Comparison of ENCODE assay signal across 29 cellular contexts in the genomic region with DNA sequence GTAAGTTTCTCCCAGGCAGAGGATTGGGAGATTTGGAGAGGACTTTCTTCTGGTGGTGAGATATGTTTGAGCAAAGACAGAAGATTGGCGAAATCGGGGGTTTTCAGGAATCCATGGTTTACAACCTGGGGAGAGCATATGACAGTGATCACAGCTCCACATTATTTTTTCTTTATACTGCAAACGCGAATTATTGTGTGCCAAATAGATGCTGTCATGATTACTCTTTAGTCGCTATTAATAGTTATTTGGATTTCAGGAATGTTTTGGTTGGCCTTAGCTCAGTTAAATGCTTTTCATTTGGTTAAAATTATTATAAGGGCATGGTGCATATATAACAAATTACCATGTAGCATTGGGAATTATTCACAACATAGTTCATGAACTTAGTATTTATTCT. TPM values are rescaled to one million over a fixed set of nuclear protein-coding genes. Genes with fewer than 3 reads are reported as not detected.
DNase-seq lines count a peak whose midpoint lies in the region; ATAC-seq, FAIRE-seq and TF ChIP-seq lines count a peak whose summit lies in the region.
"Had no signal": no experiment of that assay in that cellular context is flagged by ENCODE, and none has a peak within 500 bp of the region (broad histone marks: within the 10 kb centered on the region; RNA-seq: fewer than 3 reads in every experiment).

No MANE protein-coding gene starts in this region.

- peaks cover 39% of the 10 kb centered on the region for H3K4me1 Mint-ChIP-seq in nephron

- H3K9me2 ChIP-seq in HCT116 (ENCODE audit: insufficient read depth) = no peaks in the 10 kb centered on the region

- H3K4me3 ChIP-seq in HCT116 (replicated peaks in 1 of 2; ENCODE audit: low read depth in 1 of 2, low read length in 2 of 2) = no peak overlapping the region
- no peak overlapping the region for H3K4me3 ChIP-seq in cardiac fibroblast (replicated peaks in 1 of 2; ENCODE audit: low read depth in 2 of 2, low read length in 2 of 2)
- H3K4me3 ChIP-seq: SK-N-MC, testis had no signal

- no peak overlapping the region for H3K27ac ChIP-seq in HCT116 (ENCODE audit: low read depth, low read length)

- H3K9me3 Mint-ChIP-seq in nephron = no peaks in the 10 kb centered on the region
- H3K9me3 Mint-ChIP-seq: activated CD4-positive, alpha-beta T cell treated with anti-CD3 and anti-CD28 coated beads, Interleukin-2, amount 10 ng/mL, durations not matched to agents 7 days and 5 days; activated T-helper 1 cell treated with anti-CD3 and anti-CD28 coated beads, Interleukin-12 subunit alpha, Interleukin-12 subunit beta, Interleukin-2, Interleukin-4 antibody, amounts not matched to agents 30 ng/mL and 10 ng/mL and 1 ng/mL, durations not matched to agents 14 hours and 24 hours and 36 hours; CD8-positive, alpha-beta memory T cell; memory B cell; T-helper 2 cell treated with Interferon-gamma antibody and Interleukin-4, amounts not matched to agents 5 μg/mL and 100 μg/mL, for 36 hours had no signal

- H3K9ac ChIP-seq in HCT116 (ENCODE audit: low read length) = no peak overlapping the region

- no peak overlapping the region for H3K4me3 Mint-ChIP-seq in nephron
- H3K4me3 Mint-ChIP-seq: activated CD4-positive, alpha-beta T cell treated with anti-CD3 and anti-CD28 coated beads, Interleukin-2, amount 10 ng/mL, durations not matched to agents 7 days and 5 days; activated T-helper 1 cell treated with anti-CD3 and anti-CD28 coated beads, Interleukin-12 subunit alpha, Interleukin-12 subunit beta, Interleukin-2, Interleukin-4 antibody, amounts not matched to agents 30 ng/mL and 10 ng/mL and 1 ng/mL, durations not matched to agents 14 hours and 24 hours and 36 hours; CD8-positive, alpha-beta memory T cell; memory B cell; T-helper 2 cell treated with Interferon-gamma antibody and Interleukin-4, amounts not matched to agents 5 μg/mL and 100 μg/mL, for 36 hours had no signal

- no peaks in the 10 kb centered on the region for H3K36me3 ChIP-seq in HCT116 (ENCODE audit: control insufficient read depth in 1 of 2, insufficient read depth in 2 of 2, low read length in 2 of 2)

- intact Hi-C loops in HCT116 (cut with micrococcal nuclease) = no loop called here

- no peak for DNase-seq in HCT116 (ENCODE audit: low read depth, low spot score)
- peak; percentile 23 to 39 for DNase-seq in cardiac fibroblast (ENCODE audit: low read depth in 2 of 2)
- DNase-seq in stimulated activated CD4-positive, alpha-beta T cell treated with anti-CD3 and anti-CD28 coated beads, Interleukin-2, amount 100 ng/mL, for 48 hours = no peak
- DNase-seq in GM19239 (ENCODE audit: insufficient read length, low spot score) = no peak
- DNase-seq in activated CD8-positive, alpha-beta memory T cell treated with anti-CD3 and anti-CD28 coated beads, Interleukin-2, amount 50 U/mL, for 4 hours = no peak
- DNase-seq: activated CD4-positive, alpha-beta T cell treated with anti-CD3 and anti-CD28 coated beads, Interleukin-2, amount 10 ng/mL, durations not matched to agents 7 days and 5 days; activated naive CD4-positive, alpha-beta T cell treated with anti-CD3 and anti-CD28 coated beads, Interleukin-2, amount 50 U/mL, for 16 hours; AML-193; CD8-positive, alpha-beta memory T cell; central memory CD4-positive, alpha-beta T cell; DMS153; GDM1; H7; NCI-H1092; NCI-H2029; NCI-H2227 treated with DMSO at 0.1 percent for 48 hours; NCI-H748 treated with DMSO at 0.1 percent for 48 hours; RPMI8226; stimulated activated CD4-positive, alpha-beta T cell treated with anti-CD3 and anti-CD28 coated beads, Interleukin-4, amount 100 ng/mL, for 24 hours; stimulated activated naive CD4-positive, alpha-beta T cell; testis had no signal

- H4K20me1 ChIP-seq in HCT116 (ENCODE audit: insufficient read depth) = no peaks in the 10 kb centered on the region

- peaks cover 21% of the 10 kb centered on the region for H3K36me3 Mint-ChIP-seq in nephron (ENCODE audit: low read depth)

- RAD21 ChIA-PET in HCT116 (lab: Charles Lee; ENCODE audit: low non-redundant PET in 1 of 2, low total read pairs in 2 of 2, uncharacterized antibody in 2 of 2, unreplicated experiment in 2 of 2) = no interaction called here

- CTCF ChIA-PET in HCT116 (lab: Charles Lee) = no interaction called here

- TF ChIP-seq POLR2A in HCT116 (IDR thresholded peaks at IDR 0.05; ENCODE audit: borderline replicate concordance, extremely low read depth, insufficient read depth, insufficient read length) = no peak

- H2AFZ ChIP-seq in HCT116 (ENCODE audit: low read depth, low read length, poor library complexity, severe bottlenecking) = no peak overlapping the region

- peak overlapping the region; percentile 62 for H3K4me2 ChIP-seq in HCT116 (ENCODE audit: low read length)

- H3K79me2 ChIP-seq in HCT116 (ENCODE audit: insufficient read depth, low read length) = peaks cover 88% of the 10 kb centered on the region

- H3K27ac Mint-ChIP-seq in nephron = peak overlapping the region; percentile 28 to 79 (median 33)
- H3K27ac Mint-ChIP-seq: activated CD4-positive, alpha-beta T cell treated with anti-CD3 and anti-CD28 coated beads, Interleukin-2, amount 10 ng/mL, durations not matched to agents 7 days and 5 days; activated T-helper 1 cell treated with anti-CD3 and anti-CD28 coated beads, Interleukin-12 subunit alpha, Interleukin-12 subunit beta, Interleukin-2, Interleukin-4 antibody, amounts not matched to agents 30 ng/mL and 10 ng/mL and 1 ng/mL, durations not matched to agents 14 hours and 24 hours and 36 hours; CD8-positive, alpha-beta memory T cell; memory B cell; T-helper 2 cell treated with Interferon-gamma antibody and Interleukin-4, amounts not matched to agents 5 μg/mL and 100 μg/mL, for 36 hours had no signal

- H3K27me3 ChIP-seq in HCT116 (ENCODE audit: insufficient read depth, low read length) = no peaks in the 10 kb centered on the region
- H3K27me3 ChIP-seq: testis had no signal

- H3K4me1 ChIP-seq in HCT116 (ENCODE audit: control insufficient read depth in 1 of 2, insufficient read depth in 2 of 2, low read length in 2 of 2) = peaks cover 36 to 74% of the 10 kb centered on the region in 2 experiments

- no peak for FAIRE-seq in GM19239 (lab: Jason Lieb, UNC)
- FAIRE-seq: frontal cortex, GM18507 had no signal

- TF ChIP-seq CTCF in HCT116 (IDR thresholded peaks at IDR 0.05 in 2 of 3, conservative IDR thresholded peaks at IDR 0.05 in 1 of 3; ENCODE audit: borderline replicate concordance in 1 of 3, insufficient read depth in 1 of 3, low read depth in 2 of 3, low read length in 2 of 3) (no peak), cardiac fibroblast (IDR thresholded peaks at IDR 0.05; ENCODE audit: low read depth, low read length) (no peak), nephron (IDR thresholded peaks at IDR 0.05; ENCODE audit: unreplicated experiment in 3 of 3) (no peak)

- POLR2A ChIA-PET in HCT116 (lab: Charles Lee) = no interaction called here

- no peak for TF ChIP-seq RAD21 in HCT116 (IDR thresholded peaks at IDR 0.05; ENCODE audit: low read depth)

- no peaks in the 10 kb centered on the region for H3K9me3 ChIP-seq in HCT116 (ENCODE audit: control insufficient read depth in 1 of 2, insufficient read depth in 1 of 2, low read depth in 1 of 2, low read length in 2 of 2)
- H3K9me3 ChIP-seq: testis had no signal

- no TSS peak for BruUV-seq in HCT116 (replicated peaks; lab: Mats Ljungman, UMichigan)

- ATAC-seq in HCT116 (no peak), GM21360 (IDR thresholded peaks at IDR 0.05; ENCODE audit: unreplicated experiment) (no peak)

- no peaks in the 10 kb centered on the region for H3K27me3 Mint-ChIP-seq in nephron (ENCODE audit: low read depth)
- H3K27me3 Mint-ChIP-seq: activated CD4-positive, alpha-beta T cell treated with anti-CD3 and anti-CD28 coated beads, Interleukin-2, amount 10 ng/mL, durations not matched to agents 7 days and 5 days; CD8-positive, alpha-beta memory T cell; memory B cell had no signal

TF ChIP-seq in HCT116, 20 proteins besides CTCF, POLR2A, EP300 and RAD21 (continues in another document):
- TF ChIP-seq ELF1 (IDR thresholded peaks at IDR 0.05; ENCODE audit: borderline replicate concordance, low read depth) = no peak
- TF ChIP-seq, protein P1, sequence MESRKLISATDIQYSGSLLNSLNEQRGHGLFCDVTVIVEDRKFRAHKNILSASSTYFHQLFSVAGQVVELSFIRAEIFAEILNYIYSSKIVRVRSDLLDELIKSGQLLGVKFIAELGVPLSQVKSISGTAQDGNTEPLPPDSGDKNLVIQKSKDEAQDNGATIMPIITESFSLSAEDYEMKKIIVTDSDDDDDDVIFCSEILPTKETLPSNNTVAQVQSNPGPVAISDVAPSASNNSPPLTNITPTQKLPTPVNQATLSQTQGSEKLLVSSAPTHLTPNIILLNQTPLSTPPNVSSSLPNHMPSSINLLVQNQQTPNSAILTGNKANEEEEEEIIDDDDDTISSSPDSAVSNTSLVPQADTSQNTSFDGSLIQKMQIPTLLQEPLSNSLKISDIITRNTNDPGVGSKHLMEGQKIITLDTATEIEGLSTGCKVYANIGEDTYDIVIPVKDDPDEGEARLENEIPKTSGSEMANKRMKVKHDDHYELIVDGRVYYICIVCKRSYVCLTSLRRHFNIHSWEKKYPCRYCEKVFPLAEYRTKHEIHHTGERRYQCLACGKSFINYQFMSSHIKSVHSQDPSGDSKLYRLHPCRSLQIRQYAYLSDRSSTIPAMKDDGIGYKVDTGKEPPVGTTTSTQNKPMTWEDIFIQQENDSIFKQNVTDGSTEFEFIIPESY (IDR thresholded peaks at IDR 0.05; ENCODE audit: extremely low read depth, insufficient replicate concordance, low read length) = no peak
- no peak for TF ChIP-seq FOSL1 (IDR thresholded peaks at IDR 0.05; ENCODE audit: low read depth)
- no peak for TF ChIP-seq ZNF274 (IDR thresholded peaks at IDR 0.05; ENCODE audit: low read depth, low read length)
- TF ChIP-seq EZH2phosphoT487 (IDR thresholded peaks at IDR 0.05; ENCODE audit: borderline replicate concordance) = no peak
- TF ChIP-seq JUND (IDR thresholded peaks at IDR 0.05) = no peak
- TF ChIP-seq SIN3A (IDR thresholded peaks at IDR 0.05; ENCODE audit: low read depth) = no peak
- TF ChIP-seq SP1 (IDR thresholded peaks at IDR 0.05; ENCODE audit: low read depth) = no peak

RNA-seq across cellular contexts. Expression of a gene that starts 15.2 kb away (rescaled TPM):
- 135 TPM for total RNA-seq in HCT116 (2021; ENCODE audit: unreplicated experiment)
- 127 and 143 TPM in 2 replicates for polyA plus RNA-seq in HCT116 (2012)

Comparison
In these comparisons a context has a peak if more than half of its experiments do, and no peak if none do; other contexts are left out.
1. DNase-seq: peak in cardiac fibroblast (2 of 2); none in HCT116 (single experiment), stimulated activated CD4-positive, alpha-beta T cell treated with anti-CD3 and anti-CD28 coated beads, Interleukin-2, amount 100 ng/mL, for 48 hours (0 of 2), GM19239 (single experiment) and activated CD8-positive, alpha-beta memory T cell treated with anti-CD3 and anti-CD28 coated beads, Interleukin-2, amount 50 U/mL, for 4 hours (single experiment).